15 cellular contexts compared by ENCODE assay signal in genomic region chr4:17561195-17561909, GRCh38. TPM values are rescaled to one million over a fixed set of nuclear protein-coding genes. Genes with fewer than 3 reads are reported as not detected.
DNase-seq lines count a peak whose midpoint lies in the region; ATAC-seq and TF ChIP-seq lines count a peak whose summit lies in the region.
"Had no signal": no experiment of that assay in that cellular context is flagged by ENCODE, and none has a peak within 500 bp of the region (broad histone marks: within the 10 kb centered on the region; RNA-seq: fewer than 3 reads in every experiment).

No MANE protein-coding gene starts in this region.

- H3K27me3 Mint-ChIP-seq in activated naive CD8-positive, alpha-beta T cell treated with anti-CD3 and anti-CD28 coated beads for 36 hours = no peaks in the 10 kb centered on the region

- peak; percentile 7 for DNase-seq in stimulated activated CD4-positive, alpha-beta T cell treated with anti-CD3 and anti-CD28 coated beads, Interleukin-15, amount 100 ng/mL, for 24 hours
- no peak for DNase-seq in stimulated activated CD4-positive, alpha-beta T cell treated with anti-CD3 and anti-CD28 coated beads, Interleukin-4, amount 100 ng/mL, for 1 hour
- DNase-seq in T1000 (lab: John Stamatoyannopoulos, UW) (peak; percentile 39), fibroblast of pulmonary artery (ENCODE audit: low read depth) (peak; percentile 30), NCI-H2029 (lab: John Stamatoyannopoulos, UW) (no peak), substantia nigra (lab: John Stamatoyannopoulos, UW) (no peak)
- DNase-seq in activated naive CD8-positive, alpha-beta T cell treated with anti-CD3 and anti-CD28 coated beads for 36 hours = no peak
- DNase-seq: GF-D8, left colon, NCI-H2081, stomach had no signal

- no peak for TF ChIP-seq CTCF in fibroblast of pulmonary artery (IDR thresholded peaks at IDR 0.05; ENCODE audit: low read length, missing control alignments)

- ATAC-seq in HG03565 (IDR thresholded peaks at IDR 0.05; ENCODE audit: unreplicated experiment) = no peak
- ATAC-seq: WTC11 had no signal

- no peaks in the 10 kb centered on the region for H3K36me3 Mint-ChIP-seq in activated naive CD8-positive, alpha-beta T cell treated with anti-CD3 and anti-CD28 coated beads for 36 hours
- H3K36me3 Mint-ChIP-seq: WTC11 had no signal

- no peak overlapping the region for H3K4me3 ChIP-seq in fibroblast of pulmonary artery (replicated peaks; ENCODE audit: low read depth, low read length)
- H3K4me3 ChIP-seq: stomach had no signal

- no peak overlapping the region for H3K4me3 Mint-ChIP-seq in activated naive CD8-positive, alpha-beta T cell treated with anti-CD3 and anti-CD28 coated beads for 36 hours
- H3K4me3 Mint-ChIP-seq: WTC11 had no signal

- H3K27ac ChIP-seq in substantia nigra (ENCODE audit: low read depth, low read length, poor library complexity, severe bottlenecking) = no peak overlapping the region
- H3K27ac ChIP-seq: stomach had no signal

- H3K9me3 Mint-ChIP-seq in activated naive CD8-positive, alpha-beta T cell treated with anti-CD3 and anti-CD28 coated beads for 36 hours = no peaks in the 10 kb centered on the region
- H3K9me3 Mint-ChIP-seq: WTC11 had no signal

- H3K27ac Mint-ChIP-seq in activated naive CD8-positive, alpha-beta T cell treated with anti-CD3 and anti-CD28 coated beads for 36 hours = no peak overlapping the region
- H3K27ac Mint-ChIP-seq: WTC11 had no signal

- H3K4me1 Mint-ChIP-seq in activated naive CD8-positive, alpha-beta T cell treated with anti-CD3 and anti-CD28 coated beads for 36 hours = no peaks in the 10 kb centered on the region
- H3K4me1 Mint-ChIP-seq: WTC11 had no signal

RNA-seq across cellular contexts. Expression of gene LAP3, which starts 15.6 kb away (rescaled TPM):
- 100 to 1,000 TPM; 146 TPM for total RNA-seq in activated naive CD8-positive, alpha-beta T cell treated with anti-CD3 and anti-CD28 coated beads for 36 hours

RNA-seq across cellular contexts. Expression of gene CLRN2, which starts 46.4 kb away (rescaled TPM):
- total RNA-seq in activated naive CD8-positive, alpha-beta T cell treated with anti-CD3 and anti-CD28 coated beads for 36 hours = not detected
- total RNA-seq: cardiac septum, fibroblast of lung, left colon, stomach, WTC11 had no signal

RNA-seq across cellular contexts. Expression of gene QDPR, which starts 49.5 kb away (rescaled TPM):
- 10 to 100 TPM; 56.5 to 57.9 TPM for total RNA-seq in activated naive CD8-positive, alpha-beta T cell treated with anti-CD3 and anti-CD28 coated beads for 36 hours

RNA-seq across cellular contexts. Expression of gene MED28, which starts 53.1 kb away (rescaled TPM):
- 10 to 100 TPM; 57.2 to 72.5 TPM for total RNA-seq in activated naive CD8-positive, alpha-beta T cell treated with anti-CD3 and anti-CD28 coated beads for 36 hours

Comparison
In these comparisons a context has a peak if more than half of its experiments do, and no peak if none do; other contexts are left out.
1. DNase-seq: peak in stimulated activated CD4-positive, alpha-beta T cell treated with anti-CD3 and anti-CD28 coated beads, Interleukin-15, amount 100 ng/mL, for 24 hours (single experiment), T1000 (single experiment) and fibroblast of pulmonary artery (single experiment); none in stimulated activated CD4-positive, alpha-beta T cell treated with anti-CD3 and anti-CD28 coated beads, Interleukin-4, amount 100 ng/mL, for 1 hour (single experiment), NCI-H2029 (single experiment), activated naive CD8-positive, alpha-beta T cell treated with anti-CD3 and anti-CD28 coated beads for 36 hours (single experiment) and substantia nigra (0 of 49).